ENCODE assay signal across 1 cellular context in the genomic region with DNA sequence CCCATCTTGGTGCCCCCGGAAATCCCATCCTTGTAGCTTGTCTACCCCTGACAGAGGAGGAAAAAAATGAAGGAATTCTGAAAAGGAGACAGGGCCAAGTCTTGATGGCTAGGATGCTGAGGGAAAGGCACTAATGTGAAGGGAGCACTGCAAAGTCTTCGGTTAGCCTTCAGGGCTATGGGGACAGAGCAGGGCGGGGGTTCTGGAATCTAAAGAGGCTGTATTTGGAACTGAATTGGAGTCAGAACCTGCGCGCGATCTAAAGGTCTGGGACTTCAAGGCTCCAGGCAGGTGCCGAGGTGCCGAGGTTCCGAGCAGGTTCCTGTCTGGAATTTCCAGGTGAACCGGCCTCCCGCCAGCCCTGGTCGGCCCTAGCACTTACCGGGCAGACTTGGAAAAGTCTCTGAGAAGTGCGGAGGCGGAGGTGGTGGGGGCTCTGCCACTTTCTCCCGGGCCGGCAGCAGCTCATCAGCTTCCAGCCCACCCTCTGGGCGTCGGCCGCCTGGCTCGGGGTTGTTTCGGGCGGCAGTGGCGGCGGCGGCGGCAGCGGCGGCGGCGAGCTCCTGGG.
A peak's percentile ranks its signal among the peaks of the same experiment; 100 is the strongest.
TF ChIP-seq lines count a peak whose summit lies in the region.

No MANE protein-coding gene starts in this region.

TF ChIP-seq in GM12878, 131 proteins besides CTCF, POLR2A, EP300 and RAD21:
- TF ChIP-seq HCFC1 (IDR thresholded peaks at IDR 0.05; ENCODE audit: low read length): no peak
- TF ChIP-seq EZH2 (IDR thresholded peaks at IDR 0.05; ENCODE audit: borderline replicate concordance, control insufficient read depth, low read depth, low read length): 0 out of 2 replicates have a peak, but pooled peaks have one; percentile 58
